ENCODE assay signal across 22 cellular contexts in the genomic region with DNA sequence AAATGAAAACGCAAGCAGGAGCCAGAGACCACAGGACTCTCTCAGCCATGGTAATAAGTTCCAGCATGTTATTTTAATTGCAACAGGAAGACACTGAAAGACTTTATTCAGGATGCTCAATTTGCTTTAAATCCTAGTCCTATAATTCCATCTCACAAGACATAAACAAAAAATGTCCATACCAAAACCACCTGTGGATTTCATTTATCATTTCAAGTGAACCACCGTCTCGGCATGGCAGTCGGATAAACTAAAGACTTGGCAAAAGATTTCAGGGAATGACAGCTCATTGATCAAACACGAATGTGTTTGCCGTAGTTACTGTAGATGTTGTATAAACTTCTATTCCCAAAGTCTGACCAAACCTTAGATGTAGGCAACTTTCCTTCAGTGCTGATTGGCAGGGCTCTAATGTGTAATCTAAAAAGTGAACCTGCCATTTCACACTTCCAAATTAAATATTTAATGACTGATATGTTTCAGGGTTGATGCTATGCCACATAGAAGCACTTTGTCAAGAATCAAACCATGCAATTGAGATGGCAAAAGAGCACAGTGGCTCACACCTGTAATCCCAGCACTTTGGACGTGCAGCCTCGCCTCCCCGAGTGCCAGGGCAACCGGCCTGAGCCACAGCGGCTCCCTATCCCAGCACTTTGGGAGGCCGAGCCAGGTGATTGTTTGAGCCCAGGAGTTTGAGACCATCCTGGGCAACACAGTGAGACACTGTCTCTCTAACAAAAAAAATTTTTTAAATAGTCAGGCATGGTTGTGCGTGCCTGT.
"Had no signal": no experiment of that assay in that cellular context is flagged by ENCODE, and none has a peak within 500 bp of the region (broad histone marks: within the 10 kb centered on the region; RNA-seq: fewer than 3 reads in every experiment).

No MANE protein-coding gene starts in this region.

- H3K4me3 ChIP-seq: cardiac muscle cell, PC-9 had no signal

- H3K4me3 Mint-ChIP-seq: activated CD4-positive, alpha-beta memory T cell treated with anti-CD3 and anti-CD28 coated beads for 36 hours; activated CD4-positive, alpha-beta T cell treated with anti-CD3 and anti-CD28 coated beads, Interleukin-2, amount 10 ng/mL, durations not matched to agents 7 days and 5 days; activated naive CD8-positive, alpha-beta T cell; activated T-cell treated with anti-CD3 and anti-CD28 coated beads, Interleukin-2, amount 50 U/mL, for 4 hours; T-helper 17 cell had no signal

- H3K27me3 ChIP-seq: brain microvascular endothelial cell, cardiac muscle cell had no signal

- ATAC-seq: activated T-cell treated with anti-CD3 and anti-CD28 coated beads, Interleukin-2, amount 50 U/mL, for 4 hours; T-helper 17 cell had no signal

- H3K27ac ChIP-seq: brain microvascular endothelial cell, cardiac muscle cell, PC-9, VCaP had no signal

- DNase-seq: activated CD4-positive, alpha-beta memory T cell treated with anti-CD3 and anti-CD28 coated beads for 36 hours; activated CD4-positive, alpha-beta T cell treated with anti-CD3 and anti-CD28 coated beads, Interleukin-2, amount 10 ng/mL, durations not matched to agents 7 days and 5 days; activated CD4-positive, CD25-positive, alpha-beta regulatory T cell; activated CD8-positive, alpha-beta memory T cell treated with anti-CD3 and anti-CD28 coated beads for 24 hours; activated effector memory CD4-positive, alpha-beta T cell treated with anti-CD3 and anti-CD28 coated beads, Interleukin-2, amount 50 U/mL, for 16 hours; activated naive CD4-positive, alpha-beta T cell treated with Interleukin-2 at 50 U/mL for 16 hours; activated T-cell treated with anti-CD3 and anti-CD28 coated beads, Interleukin-2, amount 50 U/mL, for 4 hours; brain microvascular endothelial cell; KG1; NCI-H1048; NCI-H146; NCI-H187 treated with DMSO at 0.1 percent for 48 hours; NCI-H2081 treated with DMSO at 0.1 percent for 48 hours; NCI-H524; PC-9; SIG-M5; T-helper 17 cell; T1000 had no signal

- H3K9me3 Mint-ChIP-seq: activated T-cell treated with anti-CD3 and anti-CD28 coated beads, Interleukin-2, amount 50 U/mL, for 4 hours had no signal

- H2AFZ ChIP-seq: PC-9 had no signal

- H3K4me2 ChIP-seq: PC-9 had no signal

- H3K27me3 Mint-ChIP-seq: activated CD4-positive, alpha-beta memory T cell treated with anti-CD3 and anti-CD28 coated beads for 36 hours; activated CD4-positive, alpha-beta T cell treated with anti-CD3 and anti-CD28 coated beads, Interleukin-2, amount 10 ng/mL, durations not matched to agents 7 days and 5 days; T-helper 17 cell had no signal

- H3K36me3 Mint-ChIP-seq: activated CD4-positive, alpha-beta memory T cell treated with anti-CD3 and anti-CD28 coated beads for 36 hours; activated naive CD8-positive, alpha-beta T cell had no signal

- FAIRE-seq: TTC549 had no signal

- H3K4me1 Mint-ChIP-seq: activated CD4-positive, alpha-beta T cell treated with anti-CD3 and anti-CD28 coated beads, Interleukin-2, amount 10 ng/mL, durations not matched to agents 7 days and 5 days; T-helper 17 cell had no signal

- H3K27ac Mint-ChIP-seq: activated CD4-positive, alpha-beta memory T cell treated with anti-CD3 and anti-CD28 coated beads for 36 hours; activated CD4-positive, alpha-beta T cell treated with anti-CD3 and anti-CD28 coated beads, Interleukin-2, amount 10 ng/mL, durations not matched to agents 7 days and 5 days; activated naive CD8-positive, alpha-beta T cell; T-helper 17 cell had no signal

- H3K36me3 ChIP-seq: brain microvascular endothelial cell, cardiac muscle cell had no signal
